Comparison of ENCODE assay signal across 1 cellular context in genomic region chr6:158868122-158868480, GRCh38.
TF ChIP-seq lines count a peak whose summit lies in the region.

No MANE protein-coding gene starts in this region.

TF ChIP-seq in K562, 482 proteins besides CTCF, POLR2A, EP300 and RAD21 (continued from another document):
- TF ChIP-seq E4F1 (CRISPR knock-in tag; IDR thresholded peaks at IDR 0.05; ENCODE audit: borderline replicate concordance) (no peak), ZBTB33 (CRISPR knock-in tag; IDR thresholded peaks at IDR 0.05) (peak; percentile 63; the same call in 1 of the 2 replicates), PHTF2 (CRISPR knock-in tag; IDR thresholded peaks at IDR 0.05) (no peak), ZNF583 (CRISPR knock-in tag; IDR thresholded peaks at IDR 0.05) (no peak), BCOR (IDR thresholded peaks at IDR 0.05) (peak; percentile 32; the same call in 1 of the 2 replicates), SRSF3 (IDR thresholded peaks at IDR 0.05; ENCODE audit: insufficient read depth, low read length) (no peak), ZNF77 (CRISPR knock-in tag; IDR thresholded peaks at IDR 0.05) (no peak), JUND (IDR thresholded peaks at IDR 0.05; ENCODE audit: borderline replicate concordance, low read depth, low read length) (no peak), JUND (tag; IDR thresholded peaks at IDR 0.05; ENCODE audit: borderline replicate concordance, low read depth, low read length) (no peak), ZFP36 (IDR thresholded peaks at IDR 0.05; ENCODE audit: low read depth, low read length, partially characterized antibody) (no peak), RBM14 (IDR thresholded peaks at IDR 0.05; ENCODE audit: borderline replicate concordance, insufficient read depth, low read depth, low read length) (no peak), FOXP1 (CRISPR knock-in tag; IDR thresholded peaks at IDR 0.05) (no peak), RFX7 (CRISPR knock-in tag; IDR thresholded peaks at IDR 0.05) (no peak), WHSC1 (IDR thresholded peaks at IDR 0.05; ENCODE audit: low read length) (no peak), CEBPB (tag; IDR thresholded peaks at IDR 0.05) (no peak), SMAD4 (CRISPR knock-in tag; conservative IDR thresholded peaks at IDR 0.05) (no peak), YY1 (IDR thresholded peaks at IDR 0.05; ENCODE audit: borderline replicate concordance in 1 of 3, control insufficient read depth in 1 of 3, extremely low read depth in 1 of 3, insufficient read depth in 3 of 3, insufficient read length in 1 of 3, insufficient replicate concordance in 2 of 3, low read depth in 1 of 3, low read length in 2 of 3) (peak in 1 of 3 experiments; percentile 22), ZNF444 (CRISPR knock-in tag; IDR thresholded peaks at IDR 0.05) (no peak), ZC3H4 (CRISPR knock-in tag; IDR thresholded peaks at IDR 0.05; ENCODE audit: borderline replicate concordance) (no peak), ILK (tag; IDR thresholded peaks at IDR 0.05; ENCODE audit: borderline replicate concordance, low read depth) (no peak), HNRNPLL (IDR thresholded peaks at IDR 0.05; ENCODE audit: low read depth, low read length, poor library complexity, severe bottlenecking) (no peak), ZNF280A (IDR thresholded peaks at IDR 0.05; ENCODE audit: low read depth, partially characterized antibody) (no peak), CHAMP1 (IDR thresholded peaks at IDR 0.05) (peak; percentile 54; the same call in 1 of the 2 replicates), KAT2B (IDR thresholded peaks at IDR 0.05; ENCODE audit: low read depth, low read length) (no peak), CBX1 (IDR thresholded peaks at IDR 0.05; ENCODE audit: low read depth) (no peak)
